ENCODE assay signal across 8 cellular contexts in the genomic region with DNA sequence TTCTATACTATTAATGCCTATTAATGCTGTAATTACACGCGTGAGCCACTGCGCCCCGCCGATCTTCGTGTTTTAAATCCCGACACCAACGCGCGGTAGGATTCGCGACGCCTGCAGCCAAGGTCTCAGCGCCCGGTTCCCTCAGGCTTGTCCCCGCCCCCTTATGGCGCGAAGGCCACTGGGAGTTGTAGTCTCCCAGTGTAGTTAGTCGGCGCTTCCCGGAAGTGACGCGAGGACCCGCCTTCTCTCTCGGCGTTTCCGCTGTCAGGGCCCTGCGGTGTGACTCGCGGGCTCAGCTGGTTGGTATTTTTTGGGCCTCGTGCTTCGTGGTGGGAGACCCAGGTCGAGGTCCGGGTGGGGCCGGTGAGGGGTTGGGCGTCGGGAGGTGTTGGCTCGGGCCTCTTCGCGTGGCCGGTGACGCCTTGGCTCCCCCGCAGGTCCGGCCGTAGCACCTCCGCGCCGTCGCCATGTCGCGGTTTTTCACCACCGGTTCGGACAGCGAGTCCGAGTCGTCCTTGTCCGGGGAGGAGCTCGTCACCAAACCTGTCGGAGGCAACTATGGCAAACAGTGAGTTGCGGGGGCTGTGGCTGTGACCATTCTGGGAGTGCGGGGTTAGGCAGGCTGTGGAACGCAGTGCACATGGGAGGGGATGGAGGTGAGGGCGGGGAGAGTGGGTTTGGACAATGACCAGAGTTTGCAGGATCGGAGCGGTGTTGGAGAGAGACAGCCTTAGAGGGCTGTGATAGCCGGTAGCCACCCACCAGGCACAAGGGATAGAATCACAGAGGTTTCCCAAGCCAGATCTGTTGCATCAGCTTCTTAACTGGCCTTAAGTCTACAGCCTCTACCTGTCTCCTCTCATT. TPM values are rescaled to one million over a fixed set of nuclear protein-coding genes. Genes with fewer than 3 reads are reported as not detected.
A peak's percentile ranks its signal among the peaks of the same experiment; 100 is the strongest.
DNase-seq lines count a peak whose midpoint lies in the region; ATAC-seq, FAIRE-seq and TF ChIP-seq lines count a peak whose summit lies in the region.
"Not testable (repeated sequence)": the region's sequence is repeated elsewhere in the genome, so short reads cannot be mapped to it uniquely, and the experiment has no call there.

A gene with protein sequence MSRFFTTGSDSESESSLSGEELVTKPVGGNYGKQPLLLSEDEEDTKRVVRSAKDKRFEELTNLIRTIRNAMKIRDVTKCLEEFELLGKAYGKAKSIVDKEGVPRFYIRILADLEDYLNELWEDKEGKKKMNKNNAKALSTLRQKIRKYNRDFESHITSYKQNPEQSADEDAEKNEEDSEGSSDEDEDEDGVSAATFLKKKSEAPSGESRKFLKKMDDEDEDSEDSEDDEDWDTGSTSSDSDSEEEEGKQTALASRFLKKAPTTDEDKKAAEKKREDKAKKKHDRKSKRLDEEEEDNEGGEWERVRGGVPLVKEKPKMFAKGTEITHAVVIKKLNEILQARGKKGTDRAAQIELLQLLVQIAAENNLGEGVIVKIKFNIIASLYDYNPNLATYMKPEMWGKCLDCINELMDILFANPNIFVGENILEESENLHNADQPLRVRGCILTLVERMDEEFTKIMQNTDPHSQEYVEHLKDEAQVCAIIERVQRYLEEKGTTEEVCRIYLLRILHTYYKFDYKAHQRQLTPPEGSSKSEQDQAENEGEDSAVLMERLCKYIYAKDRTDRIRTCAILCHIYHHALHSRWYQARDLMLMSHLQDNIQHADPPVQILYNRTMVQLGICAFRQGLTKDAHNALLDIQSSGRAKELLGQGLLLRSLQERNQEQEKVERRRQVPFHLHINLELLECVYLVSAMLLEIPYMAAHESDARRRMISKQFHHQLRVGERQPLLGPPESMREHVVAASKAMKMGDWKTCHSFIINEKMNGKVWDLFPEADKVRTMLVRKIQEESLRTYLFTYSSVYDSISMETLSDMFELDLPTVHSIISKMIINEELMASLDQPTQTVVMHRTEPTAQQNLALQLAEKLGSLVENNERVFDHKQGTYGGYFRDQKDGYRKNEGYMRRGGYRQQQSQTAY (plus strand): TSS at position 245 of the 864 bp plus-strand sequence. CDS start 223 bp downstream, at position 468.

- H3K9me3 ChIP-seq in Panc1 (ENCODE audit: control insufficient read depth, insufficient read depth, low read depth, low read length): not testable (repeated sequence)

- not testable (repeated sequence) for H3K4me1 ChIP-seq in Panc1 (ENCODE audit: control insufficient read depth, insufficient read depth, low read length)

- not testable (repeated sequence) for DNase-seq in GM12891 (ENCODE audit: insufficient read length, low spot score); Panc1 (ENCODE audit: low read depth, low spot score); astrocyte of the cerebellum (ENCODE audit: low read depth); Right ventricle myocardium inferior (ENCODE audit: missing footprints); natural killer cell treated with Interleukin-12 subunit alpha and Interleukin-12 subunit beta and Interleukin-15 and Interleukin-18, amount 100 ng/mL, for 72 hours (ENCODE audit: low spot score); type B pancreatic cell (ENCODE audit: extremely low spot score, unreplicated experiment)

- H3K27ac ChIP-seq in Panc1 (ENCODE audit: low read length): not testable (repeated sequence)

- not testable (repeated sequence) for H3K36me3 ChIP-seq in Panc1 (ENCODE audit: control insufficient read depth, insufficient read depth, low read length)

- POLR2A ChIA-PET in Panc1 (lab: Charles Lee): not testable (repeated sequence)

- H3K9me3 Mint-ChIP-seq in natural killer cell treated with Interleukin-12 subunit alpha and Interleukin-12 subunit beta and Interleukin-15 and Interleukin-18, amount 100 ng/mL, for 72 hours; type B pancreatic cell: not testable (repeated sequence)

- intact Hi-C loops in Panc1 (cut with micrococcal nuclease; ENCODE audit: unreplicated experiment); Right ventricle myocardium inferior (cut with DNase I): not testable (repeated sequence)

- not testable (repeated sequence) for H3K4me1 Mint-ChIP-seq in natural killer cell treated with Interleukin-12 subunit alpha and Interleukin-12 subunit beta and Interleukin-15 and Interleukin-18, amount 100 ng/mL, for 72 hours (ENCODE audit: low read depth in 2 of 2); type B pancreatic cell (ENCODE audit: unreplicated experiment)

- not testable (repeated sequence) for H3K27ac Mint-ChIP-seq in natural killer cell treated with Interleukin-12 subunit alpha and Interleukin-12 subunit beta and Interleukin-15 and Interleukin-18, amount 100 ng/mL, for 72 hours; type B pancreatic cell

- not testable (repeated sequence) for H3K27me3 Mint-ChIP-seq in natural killer cell treated with Interleukin-12 subunit alpha and Interleukin-12 subunit beta and Interleukin-15 and Interleukin-18, amount 100 ng/mL, for 72 hours; type B pancreatic cell

- not testable (repeated sequence) for H3K36me3 Mint-ChIP-seq in natural killer cell treated with Interleukin-12 subunit alpha and Interleukin-12 subunit beta and Interleukin-15 and Interleukin-18, amount 100 ng/mL, for 72 hours; type B pancreatic cell

- CTCF ChIA-PET in Panc1 (lab: Charles Lee): not testable (repeated sequence)

- in situ Hi-C loops in Panc1 (cut with HindIII; ENCODE audit: low pct_unique_long_range_greater_than_20kb, low sequenced_read_pairs); astrocyte of the cerebellum (cut with HindIII; ENCODE audit: low sequenced_read_pairs): not testable (repeated sequence)

- TF ChIP-seq POLR2A in GM12891 (IDR thresholded peaks at IDR 0.05; ENCODE audit: low read depth, low read length): not testable (repeated sequence)

- peak; percentile 75 for ATAC-seq in GM21526 (IDR thresholded peaks at IDR 0.05; ENCODE audit: low FRiP score, unreplicated experiment)
- peak; percentile 96 for ATAC-seq in HG03095 (IDR thresholded peaks at IDR 0.05; ENCODE audit: unreplicated experiment)
- peak; percentile 100 for ATAC-seq in Panc1
- peak; percentile 99 for ATAC-seq in Right ventricle myocardium inferior
- peak; percentile 100 for ATAC-seq in natural killer cell treated with Interleukin-12 subunit alpha and Interleukin-12 subunit beta and Interleukin-15 and Interleukin-18, amount 100 ng/mL, for 72 hours

- peak; percentile 98 for FAIRE-seq in GM12891 (lab: Jason Lieb, UNC)

- H3K4me3 ChIP-seq in Panc1 (ENCODE audit: low read depth in 2 of 2, low read length in 2 of 2) (peak within 1 kb of the TSS; percentile 29 to 39), astrocyte of the cerebellum (ENCODE audit: low read depth, low read length) (peak within 1 kb of the TSS; percentile 23)

- not testable (repeated sequence) for H3K27me3 ChIP-seq in Panc1 (ENCODE audit: control insufficient read depth, insufficient read depth, low read length)

- H3K4me3 Mint-ChIP-seq in natural killer cell treated with Interleukin-12 subunit alpha and Interleukin-12 subunit beta and Interleukin-15 and Interleukin-18, amount 100 ng/mL, for 72 hours: not testable (repeated sequence)
- peak within 1 kb of the TSS; percentile 81 for H3K4me3 Mint-ChIP-seq in type B pancreatic cell

- not testable (repeated sequence) for TF ChIP-seq CTCF in Panc1 (IDR thresholded peaks at IDR 0.05); astrocyte of the cerebellum (IDR thresholded peaks at IDR 0.05; ENCODE audit: low read depth, low read length, missing control alignments); type B pancreatic cell (conservative IDR thresholded peaks at IDR 0.05)

- not testable (repeated sequence) for BruUV-seq in Panc1 (replicated peaks; lab: Mats Ljungman, UMichigan)

RNA-seq across cellular contexts. Expression of the gene that starts here (rescaled TPM):
- 404 TPM for polyA plus RNA-seq in GM12891 (2012; ENCODE audit: low read depth, missing spikeins)
- 526 TPM for total RNA-seq in Panc1 (2021; ENCODE audit: unreplicated experiment)
- polyA plus RNA-seq in Panc1 (2012; ENCODE audit: insufficient read length): 457 TPM
- 357 TPM for total RNA-seq in Right ventricle myocardium inferior
- 100 to 1,000 TPM; 475 to 520 TPM for total RNA-seq in natural killer cell treated with Interleukin-12 subunit alpha and Interleukin-12 subunit beta and Interleukin-15 and Interleukin-18, amount 100 ng/mL, for 72 hours
- total RNA-seq in type B pancreatic cell (ENCODE audit: low replicate concordance): 764 and 778 TPM in 2 replicates
